In the genomic region with DNA sequence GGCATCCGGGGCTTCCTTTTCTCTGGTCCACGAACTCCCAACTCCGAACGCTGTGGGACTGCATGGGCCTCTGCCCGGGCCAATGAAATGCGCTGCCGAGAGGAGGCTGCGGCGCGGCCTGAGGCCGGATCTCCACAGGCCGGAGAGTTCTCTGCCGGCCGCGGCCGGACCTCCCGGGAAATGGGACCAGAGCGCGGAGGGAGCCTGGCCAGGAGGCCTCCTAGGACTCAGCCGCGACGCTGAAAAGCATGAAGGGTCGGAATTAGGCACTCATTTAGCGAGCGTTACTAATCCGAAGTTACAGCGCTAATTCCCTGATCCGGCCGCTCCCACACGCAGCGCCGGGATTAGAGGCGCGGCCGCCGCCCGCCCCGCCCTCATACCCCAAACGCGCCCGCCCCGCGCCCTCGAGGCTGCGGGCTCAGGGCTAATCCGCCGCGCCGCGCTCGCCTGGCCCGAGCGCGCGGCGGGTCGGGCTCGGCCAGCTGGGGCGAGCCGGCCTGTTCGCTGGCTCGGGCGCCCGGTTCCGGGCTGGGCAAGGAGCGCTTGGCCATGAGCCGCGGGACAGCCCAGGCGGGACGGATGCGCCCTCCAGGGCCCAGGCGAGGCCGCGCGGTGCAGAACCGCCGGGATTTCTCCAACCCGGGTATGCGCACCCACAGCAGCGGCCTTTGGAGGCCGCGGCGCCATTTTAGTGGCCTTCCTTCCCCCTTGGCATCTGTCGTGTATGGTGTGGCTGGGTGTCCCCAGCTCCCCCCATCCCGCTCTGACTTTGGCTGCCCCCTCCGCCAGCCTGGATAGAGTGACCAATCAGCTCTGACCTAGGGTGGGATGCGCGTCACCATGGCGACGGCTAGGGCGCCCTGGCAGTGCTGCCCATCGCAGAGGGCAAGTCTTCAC, we compare ENCODE assay signal across 1 cellular context.
TF ChIP-seq lines count a peak whose summit lies in the region.

No MANE protein-coding gene starts in this region.

TF ChIP-seq in endothelial cell of umbilical vein, 7 proteins besides CTCF, POLR2A, EP300 and RAD21:
- no peak for TF ChIP-seq MAX (IDR thresholded peaks at IDR 0.05; ENCODE audit: insufficient read depth, insufficient read length)
- TF ChIP-seq POLR2AphosphoS5 (IDR thresholded peaks at IDR 0.05; ENCODE audit: insufficient read depth, low read depth, low read length): no peak
- TF ChIP-seq EZH2 (IDR thresholded peaks at IDR 0.05; ENCODE audit: borderline replicate concordance, low read depth, low read length, severe bottlenecking): peak; percentile 86
